9 cellular contexts compared by ENCODE assay signal in genomic region chr18:24488824-24489493, GRCh38. TPM values are rescaled to one million over a fixed set of nuclear protein-coding genes. Genes with fewer than 3 reads are reported as not detected.
A peak's percentile ranks its signal among the peaks of the same experiment; 100 is the strongest.
DNase-seq lines count a peak whose midpoint lies in the region; ATAC-seq and TF ChIP-seq lines count a peak whose summit lies in the region.
"Had no signal": no experiment of that assay in that cellular context is flagged by ENCODE, and none has a peak within 500 bp of the region (broad histone marks: within the 10 kb centered on the region; RNA-seq: fewer than 3 reads in every experiment).

No MANE protein-coding gene starts in this region.

- H3K27ac ChIP-seq in tibial nerve: no peak overlapping the region
- H3K27ac ChIP-seq: epithelial cell of prostate had no signal

- H3K4me1 ChIP-seq in tibial nerve: peaks cover 0 to 11% (median 0%) of the 10 kb centered on the region in 4 donors

- TF ChIP-seq POLR2A in tibial nerve (IDR thresholded peaks at IDR 0.05): no peak

- no peak for ATAC-seq in GM19455 (IDR thresholded peaks at IDR 0.05; ENCODE audit: unreplicated experiment)

- H3K9me3 ChIP-seq in tibial nerve: no peaks in the 10 kb centered on the region

- in situ Hi-C loops in ACHN (cut with HindIII; ENCODE audit: low pct_ligation_motif_present, low pct_unique_long_range_greater_than_20kb, low sequenced_read_pairs): no loop called here
- in situ Hi-C loops in astrocyte of the spinal cord (cut with HindIII; ENCODE audit: low sequenced_read_pairs): no loop called here

- TF ChIP-seq EP300 in tibial nerve (IDR thresholded peaks at IDR 0.05): no peak

- no peak overlapping the region for H3K4me3 ChIP-seq in GM12865 (ENCODE audit: low read depth, low read length)
- no peak overlapping the region for H3K4me3 ChIP-seq in astrocyte of the spinal cord (ENCODE audit: low read depth, low read length)
- no peak overlapping the region for H3K4me3 ChIP-seq in tibial nerve

- TF ChIP-seq CTCF in GM12865 (IDR thresholded peaks at IDR 0.05; ENCODE audit: insufficient read depth, low read depth, low read length, missing control alignments): peak; percentile 54
- peak; percentile 72 for TF ChIP-seq CTCF in astrocyte of the spinal cord (IDR thresholded peaks at IDR 0.05; ENCODE audit: low read depth, low read length)
- TF ChIP-seq CTCF in tibial nerve (IDR thresholded peaks at IDR 0.05): peak; percentile 68 to 87 (median 76)

- DNase-seq in ACHN (peak; percentile 43), GM12865 (ENCODE audit: low read depth) (peak; percentile 50), NCI-H2227 treated with DMSO at 0.1 percent for 48 hours (lab: John Stamatoyannopoulos, UW) (peak; percentile 54), astrocyte of the spinal cord (ENCODE audit: low read depth, low spot score) (peak; percentile 51), inferior parietal cortex (ENCODE audit: extremely low spot score) (peak; percentile 89), tibial nerve (ENCODE audit: low spot score in 2 of 2) (peak in 1 of 2 donors; percentile 64)
- DNase-seq in activated naive CD4-positive, alpha-beta T cell (lab: John Stamatoyannopoulos, UW): no peak

- no peaks in the 10 kb centered on the region for H3K36me3 ChIP-seq in tibial nerve

- no peaks in the 10 kb centered on the region for H3K27me3 ChIP-seq in tibial nerve

- 37 to 40% methylated on average over 7 of the region's 7 CpGs for WGBS in tibial nerve, 2 donors

RNA-seq across cellular contexts. Expression of gene HRH4, which starts 28.5 kb away (rescaled TPM):
- under 1 TPM in 1 of 4 donors, not detected in 3; 0.60 TPM for total RNA-seq in tibial nerve

Comparison
In these comparisons a context has a peak if more than half of its experiments do, and no peak if none do; other contexts are left out.
1. DNase-seq: peak in ACHN (single experiment), GM12865 (single experiment), NCI-H2227 treated with DMSO at 0.1 percent for 48 hours (single experiment), astrocyte of the spinal cord (single experiment) and inferior parietal cortex (single experiment); none in activated naive CD4-positive, alpha-beta T cell (0 of 4).
2. Peak in every context shown above with its lines, with median percentiles within 50 percentile points of each other: CTCF ChIP-seq.